8 cellular contexts compared by ENCODE assay signal in the genomic region with DNA sequence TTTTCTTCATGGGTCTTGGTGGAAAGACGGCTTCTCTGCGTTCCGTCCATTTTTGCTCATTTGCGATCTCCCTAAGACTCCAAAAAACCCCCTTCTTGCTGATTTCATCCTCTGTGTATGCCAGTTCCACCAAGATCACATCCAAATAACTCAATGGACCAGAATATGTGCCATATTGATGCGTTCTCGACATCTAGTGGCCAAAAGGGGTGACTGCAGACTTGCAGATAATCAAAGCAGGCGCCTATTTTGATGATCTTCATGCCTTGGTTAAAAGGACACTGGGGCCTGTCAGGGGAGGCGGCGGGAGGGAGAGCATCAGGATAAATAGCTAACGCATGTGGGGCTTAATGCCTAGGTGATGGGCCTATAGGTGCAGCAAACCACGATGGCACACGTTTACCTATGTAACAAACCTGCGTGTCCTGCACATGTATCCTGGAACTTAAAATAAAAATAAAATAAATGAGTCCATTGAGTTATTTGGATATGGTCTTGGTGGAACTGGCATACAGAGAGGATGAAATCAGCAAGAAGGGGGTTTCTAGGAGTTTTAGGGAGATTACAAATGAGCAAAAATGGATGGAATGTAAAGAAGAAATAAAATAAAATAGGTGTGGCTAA.
A peak's percentile ranks its signal among the peaks of the same experiment; 100 is the strongest.
DNase-seq lines count a peak whose midpoint lies in the region; ATAC-seq, FAIRE-seq and TF ChIP-seq lines count a peak whose summit lies in the region.

No MANE protein-coding gene starts in this region.

- H3K9me1 ChIP-seq in keratinocyte (ENCODE audit: control insufficient read depth, extremely low read depth, insufficient read depth, low read length): no peaks in the 10 kb centered on the region

- H2AFZ ChIP-seq in mammary epithelial cell (ENCODE audit: low read depth, low read length) (no peak overlapping the region), keratinocyte (ENCODE audit: control insufficient read depth, low read length) (no peak overlapping the region)

- H3K27ac ChIP-seq in mammary epithelial cell (ENCODE audit: insufficient read depth, low read depth, low read length) (no peak overlapping the region), keratinocyte (ENCODE audit: control insufficient read depth, insufficient read depth, low read length) (no peak overlapping the region)

- peaks cover 10% of the 10 kb centered on the region for H3K36me3 ChIP-seq in mammary epithelial cell (ENCODE audit: insufficient read depth, low read length)
- H3K36me3 ChIP-seq in keratinocyte (ENCODE audit: control insufficient read depth in 2 of 2, extremely low read depth in 1 of 2, insufficient read depth in 2 of 2, low read length in 2 of 2): peaks cover 0 to 1% of the 10 kb centered on the region in 2 experiments

- no peak overlapping the region for H3K9ac ChIP-seq in mammary epithelial cell (ENCODE audit: insufficient read depth, low read length)
- H3K9ac ChIP-seq in keratinocyte (ENCODE audit: control insufficient read depth, extremely low read depth, insufficient read depth, low read length): no peak overlapping the region

- H4K20me1 ChIP-seq in mammary epithelial cell (ENCODE audit: insufficient read depth, low read length) (no peaks in the 10 kb centered on the region), keratinocyte (ENCODE audit: control insufficient read depth, extremely low read depth, insufficient read depth, low read length) (no peaks in the 10 kb centered on the region)

- peak; percentile 72 for ATAC-seq in HG03432 (IDR thresholded peaks at IDR 0.05; ENCODE audit: unreplicated experiment)
- ATAC-seq in GM19467 (IDR thresholded peaks at IDR 0.05; ENCODE audit: unreplicated experiment): no peak

- TF ChIP-seq CTCF in mammary epithelial cell (conservative IDR thresholded peaks at IDR 0.05 in 1 of 2, IDR thresholded peaks at IDR 0.05 in 1 of 2; ENCODE audit: extremely low read depth in 1 of 2, insufficient read depth in 1 of 2, low read depth in 1 of 2, low read length in 2 of 2) (peak; percentile 73 to 87), keratinocyte (optimal IDR thresholded peaks at IDR 0.05 in 1 of 3, IDR thresholded peaks at IDR 0.05 in 1 of 3, conservative IDR thresholded peaks at IDR 0.05 in 1 of 3; ENCODE audit: extremely low read depth in 1 of 3, insufficient read depth in 2 of 3, low read length in 3 of 3) (peak; percentile 77 to 95 (median 85))

- H3K4me2 ChIP-seq in mammary epithelial cell (ENCODE audit: insufficient read depth, low read depth, low read length) (no peak overlapping the region), keratinocyte (ENCODE audit: control insufficient read depth, extremely low read depth, insufficient read depth, low read depth, low read length) (no peak overlapping the region)

- peaks cover 2% of the 10 kb centered on the region for H3K9me3 ChIP-seq in mammary epithelial cell (replicated peaks; ENCODE audit: insufficient read depth, low read length)
- H3K9me3 ChIP-seq in keratinocyte (ENCODE audit: control insufficient read depth, low read depth, low read length): peaks cover 1% of the 10 kb centered on the region

- H3K27me3 ChIP-seq in mammary epithelial cell (ENCODE audit: insufficient read depth, low read length) (no peaks in the 10 kb centered on the region), keratinocyte (ENCODE audit: control insufficient read depth, extremely low read depth, insufficient read depth, low read length) (no peaks in the 10 kb centered on the region)

- DNase-seq in GM04504 (ENCODE audit: low read depth): peak; percentile 36
- peak; percentile 17 for DNase-seq in NOMO-1 treated with dmso at 0.1 percent for 144 hours (lab: John Stamatoyannopoulos, UW; ENCODE audit: unreplicated experiment)
- peak; percentile 23 for DNase-seq in mammary epithelial cell
- DNase-seq in keratinocyte (ENCODE audit: low read depth, low spot score): no peak
- DNase-seq in stimulated activated CD8-positive, alpha-beta memory T cell treated with anti-CD3 and anti-CD28 coated beads, Interleukin-4, amount 100 ng/mL, for 48 hours: peak; percentile 41

- in situ Hi-C loops in mammary epithelial cell (cut with MboI; ENCODE audit: low sequenced_read_pairs in 2 of 2): no loop called here

- no peaks in the 10 kb centered on the region for H3K79me2 ChIP-seq in mammary epithelial cell (ENCODE audit: insufficient read depth, low read length)
- H3K79me2 ChIP-seq in keratinocyte (ENCODE audit: control insufficient read depth, insufficient read depth, low read length): no peaks in the 10 kb centered on the region

- H3K4me3 ChIP-seq in mammary epithelial cell (replicated peaks in 1 of 3; ENCODE audit: insufficient read depth in 1 of 3, low read depth in 2 of 3, low read length in 3 of 3) (no peak overlapping the region), keratinocyte (ENCODE audit: control insufficient read depth in 2 of 3, extremely low read depth in 1 of 3, insufficient read depth in 2 of 3, low read depth in 1 of 3, low read length in 3 of 3) (no peak overlapping the region)

- H3K4me1 ChIP-seq in mammary epithelial cell (ENCODE audit: insufficient read depth, low read length) (no peaks in the 10 kb centered on the region), keratinocyte (ENCODE audit: control insufficient read depth, extremely low read depth, insufficient read depth, low read length) (no peaks in the 10 kb centered on the region)

- BruUV-seq in mammary epithelial cell (replicated peaks; lab: Mats Ljungman, UMichigan): no TSS peak

- intact Hi-C loops in mammary epithelial cell (cut with micrococcal nuclease): loop anchor here (1.0 to 2.0 kb wide), 3 partner anchors 79 to 235 kb away; no protein-coding TSS in a partner anchor

- CTCF ChIA-PET in mammary epithelial cell (lab: Charles Lee; ENCODE audit: low non-redundant PET): no interaction called here

- 71% methylated on average over 13 of the region's 13 CpGs for WGBS in mammary epithelial cell (ENCODE audit: low coverage, missing lambda C conversion rate)

- FAIRE-seq in A204.1 (lab: Jason Lieb, UNC): peak; percentile 71
- peak; percentile 20 for FAIRE-seq in keratinocyte (lab: Jason Lieb, UNC)

- dilution Hi-C loops in mammary epithelial cell (cut with HindIII; ENCODE audit: low sequenced_read_pairs) (no loop called here), keratinocyte (cut with MboI; ENCODE audit: extremely low pct_ligation_motif_present, low sequenced_read_pairs) (no loop called here)
